ENCODE assay signal across 9 cellular contexts in the genomic region with DNA sequence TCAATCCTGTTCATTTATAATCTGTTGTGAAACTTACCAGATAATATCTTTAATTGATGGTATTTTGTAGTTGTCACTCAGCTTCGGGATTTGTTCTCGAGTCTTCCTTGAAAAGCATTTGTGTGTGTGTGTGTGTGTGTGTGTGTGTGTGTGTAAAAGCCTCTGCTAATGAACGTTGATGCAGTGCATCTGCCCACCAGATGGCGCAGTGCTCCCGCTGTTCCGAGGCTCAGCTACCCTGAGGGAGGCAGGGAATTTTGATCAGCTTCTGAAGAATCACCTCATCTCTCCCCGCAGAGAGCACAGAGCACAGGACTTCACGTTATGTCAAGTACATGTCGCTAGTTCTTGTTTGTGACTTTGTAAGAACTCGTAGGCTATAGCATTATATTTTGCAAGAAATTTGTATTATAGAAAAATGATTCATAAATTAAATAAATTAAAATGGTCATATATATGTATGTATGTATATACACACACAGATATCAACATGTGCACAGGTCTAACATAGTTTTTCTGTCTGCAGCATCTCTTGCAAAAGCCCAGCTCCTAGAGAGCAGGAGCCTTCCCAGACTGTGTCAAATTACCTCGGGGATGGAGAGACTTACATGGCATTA.
A peak's percentile ranks its signal among the peaks of the same experiment; 100 is the strongest.
DNase-seq lines count a peak whose midpoint lies in the region; ATAC-seq and TF ChIP-seq lines count a peak whose summit lies in the region.
"Had no signal": no experiment of that assay in that cellular context is flagged by ENCODE, and none has a peak within 500 bp of the region (broad histone marks: within the 10 kb centered on the region; RNA-seq: fewer than 3 reads in every experiment).

No MANE protein-coding gene starts in this region.

- H3K27ac ChIP-seq in C4-2B = no peak overlapping the region

- ATAC-seq in GM18519 (IDR thresholded peaks at IDR 0.05; ENCODE audit: low FRiP score, unreplicated experiment) (peak; percentile 79), HG03060 (IDR thresholded peaks at IDR 0.05; ENCODE audit: low read depth, unreplicated experiment) (peak; percentile 76)
- ATAC-seq: T-cell had no signal

- TF ChIP-seq CTCF in C4-2B (conservative IDR thresholded peaks at IDR 0.05) = peak; percentile 88

- H3K4me3 Mint-ChIP-seq in activated CD4-positive, alpha-beta memory T cell treated with anti-CD3 and anti-CD28 coated beads, Interleukin-2, amount 10 ng/mL, durations not matched to agents 7 days and 5 days = no peak overlapping the region
- H3K4me3 Mint-ChIP-seq: T-cell had no signal

- no peaks in the 10 kb centered on the region for H3K9me3 Mint-ChIP-seq in activated CD4-positive, alpha-beta memory T cell treated with anti-CD3 and anti-CD28 coated beads, Interleukin-2, amount 10 ng/mL, durations not matched to agents 7 days and 5 days

- CTCF ChIA-PET in activated CD4-positive, alpha-beta memory T cell treated with anti-CD3 and anti-CD28 coated beads, Interleukin-2, amount 10 ng/mL, durations not matched to agents 7 days and 5 days (lab: Charles Lee) = interaction anchor here (2.1 kb wide), 1 partner anchor 263 kb away, joined by 9 read pairs; no protein-coding TSS in a partner anchor

- POLR2A ChIA-PET in activated CD4-positive, alpha-beta memory T cell treated with anti-CD3 and anti-CD28 coated beads, Interleukin-2, amount 10 ng/mL, durations not matched to agents 7 days and 5 days (lab: Charles Lee) = no interaction called here

- H3K4me1 Mint-ChIP-seq in activated CD4-positive, alpha-beta memory T cell treated with anti-CD3 and anti-CD28 coated beads, Interleukin-2, amount 10 ng/mL, durations not matched to agents 7 days and 5 days = no peaks in the 10 kb centered on the region
- H3K4me1 Mint-ChIP-seq: T-cell had no signal

- DNase-seq in NCI-H2171 (lab: John Stamatoyannopoulos, UW) (peak; percentile 24), glomerular visceral epithelial cell (ENCODE audit: extremely low spot score) (peak; percentile 70), pons (ENCODE audit: low spot score) (peak; percentile 83)
- peak; percentile 36 for DNase-seq in activated CD4-positive, alpha-beta memory T cell treated with anti-CD3 and anti-CD28 coated beads, Interleukin-2, amount 10 ng/mL, durations not matched to agents 7 days and 5 days
- DNase-seq in activated effector memory CD4-positive, alpha-beta T cell treated with Interleukin-2 at 50 U/mL for 16 hours = no peak

- H3K27ac Mint-ChIP-seq in activated CD4-positive, alpha-beta memory T cell treated with anti-CD3 and anti-CD28 coated beads, Interleukin-2, amount 10 ng/mL, durations not matched to agents 7 days and 5 days = no peak overlapping the region
- H3K27ac Mint-ChIP-seq: T-cell had no signal

- H3K36me3 Mint-ChIP-seq in activated CD4-positive, alpha-beta memory T cell treated with anti-CD3 and anti-CD28 coated beads, Interleukin-2, amount 10 ng/mL, durations not matched to agents 7 days and 5 days (ENCODE audit: low read depth) = no peaks in the 10 kb centered on the region
- H3K36me3 Mint-ChIP-seq: T-cell had no signal

- H3K27me3 Mint-ChIP-seq in activated CD4-positive, alpha-beta memory T cell treated with anti-CD3 and anti-CD28 coated beads, Interleukin-2, amount 10 ng/mL, durations not matched to agents 7 days and 5 days = no peaks in the 10 kb centered on the region
